In the genomic region with DNA sequence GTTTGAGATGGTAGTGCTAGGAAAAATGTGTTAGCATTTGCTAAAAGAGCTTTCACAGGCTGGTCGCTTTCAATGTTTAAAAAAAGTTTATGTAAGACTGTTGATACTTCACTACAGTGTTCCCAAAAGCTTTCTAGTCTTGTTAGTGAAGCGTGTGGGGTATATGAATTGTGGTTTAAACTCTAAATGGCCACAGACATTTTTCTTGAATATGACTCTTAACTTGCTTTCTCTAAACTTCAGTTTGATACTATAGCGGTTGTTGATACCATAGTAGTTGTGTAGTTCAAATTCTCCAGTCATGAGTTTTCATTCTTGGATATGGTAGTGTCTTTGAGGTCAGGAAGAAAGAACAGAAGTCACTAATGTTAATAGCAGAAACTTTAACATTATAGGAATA, we compare ENCODE assay signal across 19 cellular contexts. TPM values are rescaled to one million over a fixed set of nuclear protein-coding genes. Genes with fewer than 3 reads are reported as not detected.
DNase-seq lines count a peak whose midpoint lies in the region; ATAC-seq and TF ChIP-seq lines count a peak whose summit lies in the region.
"Had no signal": no experiment of that assay in that cellular context is flagged by ENCODE, and none has a peak within 500 bp of the region (broad histone marks: within the 10 kb centered on the region; RNA-seq: fewer than 3 reads in every experiment).

No MANE protein-coding gene starts in this region.

- H3K4me1 ChIP-seq in right atrium auricular region (peaks cover 0 to 64% of the 10 kb centered on the region in 2 donors), esophagus muscularis mucosa (peaks cover 55 to 66% (median 55%) of the 10 kb centered on the region in 4 donors), neutrophil (ENCODE audit: control insufficient read depth in 1 of 2, insufficient read depth in 1 of 2, low read depth in 1 of 2, low read length in 1 of 2) (peaks cover 17 to 68% of the 10 kb centered on the region in 2 experiments), aorta (ENCODE audit: control insufficient read depth in 1 of 2, insufficient read depth in 2 of 2, low read length in 2 of 2) (no peaks in the 10 kb centered on the region)

- no peak for DNase-seq in right atrium auricular region (ENCODE audit: low spot score)
- DNase-seq in cardiac septum (ENCODE audit: low spot score), result no peak
- DNase-seq in esophagus muscularis mucosa (ENCODE audit: extremely low spot score), result no peak
- no peak for DNase-seq in aorta
- DNase-seq in NCI-H82 (lab: John Stamatoyannopoulos, UW), result no peak
- DNase-seq in activated naive CD8-positive, alpha-beta T cell treated with anti-CD3 and anti-CD28 coated beads for 36 hours, result no peak
- DNase-seq: ACHN, H9, Kasumi-1, mucosa of descending colon, NCI-H146, NCI-H510A, SW 1271 had no signal

- H3K27ac ChIP-seq in right atrium auricular region (peak overlapping the region; percentile 57 to 71), esophagus muscularis mucosa (replicated peaks in 1 of 4) (peak overlapping the region; percentile 17 to 56 (median 50)), neutrophil (peak overlapping the region; percentile 54), aorta (ENCODE audit: low read depth in 1 of 2, low read length in 2 of 2) (peak overlapping the region; percentile 75 to 82)

- intact Hi-C loops in cardiac septum (cut with DNase I), result loop anchor here (5.0 kb wide), 1 partner anchor 45 kb away; the partner anchor contains the start of gene MCU
- intact Hi-C loops in esophagus muscularis mucosa (cut with DNase I), result no loop called here
- intact Hi-C loops in aorta (cut with DNase I), result loop anchor here (5.0 kb wide), 2 partner anchors 35 to 45 kb away; partner anchors contain the start of gene MCU (in 1 of the 2)

- H3K4me3 ChIP-seq in right atrium auricular region (no peak overlapping the region), esophagus muscularis mucosa (no peak overlapping the region), neutrophil (ENCODE audit: low read depth in 1 of 2, low read length in 1 of 2) (no peak overlapping the region), aorta (ENCODE audit: low read length in 2 of 2) (no peak overlapping the region)
- H3K4me3 ChIP-seq: mucosa of descending colon had no signal

- no peaks in the 10 kb centered on the region for H3K9me3 ChIP-seq in right atrium auricular region
- H3K9me3 ChIP-seq in esophagus muscularis mucosa, result no peaks in the 10 kb centered on the region
- H3K9me3 ChIP-seq in neutrophil, result no peaks in the 10 kb centered on the region
- no peaks in the 10 kb centered on the region for H3K9me3 ChIP-seq in aorta (ENCODE audit: control insufficient read depth, low read length)
- H3K9me3 ChIP-seq: mucosa of descending colon had no signal

- TF ChIP-seq POLR2A in esophagus muscularis mucosa (IDR thresholded peaks at IDR 0.05; ENCODE audit: low read depth), result no peak

- ATAC-seq in aorta (ENCODE audit: low FRiP score) (no peak), GM18511 (IDR thresholded peaks at IDR 0.05; ENCODE audit: unreplicated experiment) (no peak)
- ATAC-seq: activated CD4-positive, CD25-positive, alpha-beta regulatory T cell treated with anti-CD3 and anti-CD28 coated beads, Interleukin-2, amount 50 U/mL, for 24 hours; sciatic nerve had no signal

- no peak for TF ChIP-seq CTCF in right atrium auricular region (IDR thresholded peaks at IDR 0.05)
- no peak for TF ChIP-seq CTCF in esophagus muscularis mucosa (IDR thresholded peaks at IDR 0.05)
- TF ChIP-seq CTCF in neutrophil (IDR thresholded peaks at IDR 0.05), result no peak

- no peaks in the 10 kb centered on the region for H3K9me3 Mint-ChIP-seq in activated naive CD8-positive, alpha-beta T cell treated with anti-CD3 and anti-CD28 coated beads for 36 hours
- H3K9me3 Mint-ChIP-seq: dendritic cell treated with granulocyte-macrophage colony-stimulating factor and Interleukin-4, amounts not matched to agents 40 ng/mL and 50 ng/mL, for 4 days; H9; stimulated activated naive CD8-positive, alpha-beta T cell treated with anti-CD3 and anti-CD28 coated beads, Interleukin-15, Interleukin-2, amounts not matched to agents 100 ng/mL and 50 ng/mL, for 24 hours had no signal

- peaks cover 2% of the 10 kb centered on the region for H3K36me3 Mint-ChIP-seq in activated naive CD8-positive, alpha-beta T cell treated with anti-CD3 and anti-CD28 coated beads for 36 hours

- no peak overlapping the region for H3K27ac Mint-ChIP-seq in activated naive CD8-positive, alpha-beta T cell treated with anti-CD3 and anti-CD28 coated beads for 36 hours
- H3K27ac Mint-ChIP-seq: dendritic cell treated with granulocyte-macrophage colony-stimulating factor and Interleukin-4, amounts not matched to agents 40 ng/mL and 50 ng/mL, for 4 days; stimulated activated naive CD8-positive, alpha-beta T cell treated with anti-CD3 and anti-CD28 coated beads, Interleukin-15, Interleukin-2, amounts not matched to agents 100 ng/mL and 50 ng/mL, for 24 hours had no signal

- no peak for TF ChIP-seq EP300 in esophagus muscularis mucosa (IDR thresholded peaks at IDR 0.05)

- H3K36me3 ChIP-seq in right atrium auricular region (no peaks in the 10 kb centered on the region), esophagus muscularis mucosa (no peaks in the 10 kb centered on the region), neutrophil (no peaks in the 10 kb centered on the region), aorta (ENCODE audit: control insufficient read depth in 1 of 2, insufficient read depth in 2 of 2, low read length in 1 of 2) (no peaks in the 10 kb centered on the region)

- H3K4me3 Mint-ChIP-seq in activated naive CD8-positive, alpha-beta T cell treated with anti-CD3 and anti-CD28 coated beads for 36 hours, result no peak overlapping the region
- H3K4me3 Mint-ChIP-seq: dendritic cell treated with granulocyte-macrophage colony-stimulating factor and Interleukin-4, amounts not matched to agents 40 ng/mL and 50 ng/mL, for 4 days; H9; stimulated activated naive CD8-positive, alpha-beta T cell treated with anti-CD3 and anti-CD28 coated beads, Interleukin-15, Interleukin-2, amounts not matched to agents 100 ng/mL and 50 ng/mL, for 24 hours had no signal

- H3K27me3 ChIP-seq in right atrium auricular region (no peaks in the 10 kb centered on the region), esophagus muscularis mucosa (no peaks in the 10 kb centered on the region), neutrophil (no peaks in the 10 kb centered on the region), aorta (ENCODE audit: control insufficient read depth in 1 of 2, insufficient read depth in 2 of 2, low read length in 1 of 2) (no peaks in the 10 kb centered on the region)

- no peaks in the 10 kb centered on the region for H3K27me3 Mint-ChIP-seq in activated naive CD8-positive, alpha-beta T cell treated with anti-CD3 and anti-CD28 coated beads for 36 hours
- H3K27me3 Mint-ChIP-seq: dendritic cell treated with granulocyte-macrophage colony-stimulating factor and Interleukin-4, amounts not matched to agents 40 ng/mL and 50 ng/mL, for 4 days; stimulated activated naive CD8-positive, alpha-beta T cell treated with anti-CD3 and anti-CD28 coated beads, Interleukin-15, Interleukin-2, amounts not matched to agents 100 ng/mL and 50 ng/mL, for 24 hours had no signal

- WGBS in esophagus muscularis mucosa, result 54% methylated on average over 3 of the region's 3 CpGs
- WGBS in aorta, 2 donors, result 32 to 37% methylated on average over 3 of the region's 3 CpGs

- H3K4me1 Mint-ChIP-seq in activated naive CD8-positive, alpha-beta T cell treated with anti-CD3 and anti-CD28 coated beads for 36 hours, result peaks cover 18% of the 10 kb centered on the region

RNA-seq across cellular contexts. Expression of gene MCU, which starts 44.9 kb away (rescaled TPM):
- total RNA-seq in right atrium auricular region (10 to 100 TPM; 12.4 to 14.2 TPM), cardiac septum (14.6 TPM), esophagus muscularis mucosa (10 to 100 TPM; 14.9 to 20.6 (median 19.5) TPM), aorta (10 to 100 TPM; 31.5 to 45.6 TPM)
- 10 to 100 TPM; 18.3 to 21.7 TPM for polyA plus RNA-seq in aorta
- 10 to 100 TPM; 15.3 to 15.5 TPM for total RNA-seq in activated naive CD8-positive, alpha-beta T cell treated with anti-CD3 and anti-CD28 coated beads for 36 hours
